Comparison of ENCODE assay signal across 18 cellular contexts in the genomic region with DNA sequence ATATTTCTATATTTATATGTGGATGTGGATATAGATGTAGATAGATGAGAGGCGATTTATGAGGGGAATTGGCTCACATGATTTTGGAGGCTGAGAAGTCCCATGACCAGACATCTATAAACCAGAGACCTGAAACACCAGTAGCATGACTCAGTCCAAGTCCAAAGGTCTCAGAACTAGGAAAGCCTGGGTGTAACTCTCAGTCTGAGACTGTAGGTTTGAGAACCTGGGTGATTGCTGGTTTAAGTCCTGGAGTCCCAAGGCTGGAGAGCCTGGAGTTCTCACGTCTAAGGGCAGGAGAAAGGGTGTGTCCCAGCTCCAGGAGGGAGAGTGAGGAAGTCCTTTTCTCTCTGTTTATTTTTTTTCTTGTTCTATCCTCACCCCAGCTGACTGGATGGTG. TPM values are rescaled to one million over a fixed set of nuclear protein-coding genes. Genes with fewer than 3 reads are reported as not detected.
DNase-seq lines count a peak whose midpoint lies in the region; TF ChIP-seq lines count a peak whose summit lies in the region.
"Had no signal": no experiment of that assay in that cellular context is flagged by ENCODE, and none has a peak within 500 bp of the region (broad histone marks: within the 10 kb centered on the region; RNA-seq: fewer than 3 reads in every experiment).

No MANE protein-coding gene starts in this region.

- DNase-seq in A172 (ENCODE audit: low spot score) (peak; percentile 47), HT-29 (ENCODE audit: low spot score) (peak; percentile 80), choroid plexus epithelial cell (ENCODE audit: low read depth) (peak; percentile 54), kidney tubule cell (ENCODE audit: low spot score) (peak; percentile 62), globus pallidus (ENCODE audit: low spot score) (no peak), right atrium auricular region (ENCODE audit: low spot score) (no peak), NCI-H2196 (lab: John Stamatoyannopoulos, UW; ENCODE audit: unreplicated experiment) (no peak)
- no peak for DNase-seq in activated effector memory CD4-positive, alpha-beta T cell treated with Interleukin-2 at 50 U/mL for 16 hours
- DNase-seq: amniotic stem cell, caudate nucleus, hippocampal formation, NCI-H187 treated with DMSO at 0.1 percent for 48 hours, NCI-H345, psoas muscle, spleen, substantia nigra had no signal

- H3K4me1 ChIP-seq in right atrium auricular region, result no peaks in the 10 kb centered on the region
- H3K4me1 ChIP-seq: psoas muscle, spleen had no signal

- H3K4me3 ChIP-seq in choroid plexus epithelial cell (ENCODE audit: low read depth, low read length) (no peak overlapping the region), right atrium auricular region (no peak overlapping the region)
- H3K4me3 ChIP-seq: K562, psoas muscle, spleen had no signal

- H3K36me3 ChIP-seq in right atrium auricular region, result no peaks in the 10 kb centered on the region
- H3K36me3 ChIP-seq: spleen had no signal

- no peak overlapping the region for H3K27ac ChIP-seq in right atrium auricular region
- H3K27ac ChIP-seq: HL-60, psoas muscle, spleen had no signal

- no peaks in the 10 kb centered on the region for H3K9me3 ChIP-seq in right atrium auricular region
- H3K9me3 ChIP-seq: psoas muscle, spleen had no signal

- H3K27me3 ChIP-seq in right atrium auricular region, result no peaks in the 10 kb centered on the region
- H3K27me3 ChIP-seq: spleen had no signal

- TF ChIP-seq CTCF in choroid plexus epithelial cell (conservative IDR thresholded peaks at IDR 0.05; ENCODE audit: low read depth, low read length) (no peak), right atrium auricular region (IDR thresholded peaks at IDR 0.05) (no peak)

RNA-seq across cellular contexts. Expression of a gene that starts 45.3 kb away (rescaled TPM):
- 28.7 and 41.0 TPM in 2 replicates for total RNA-seq in A172 (2014; rRNA removed; shearing (Covaris generic))
- 33.4 and 40.3 TPM in 2 replicates for total RNA-seq in HT-29 (2014; rRNA removed; shearing (Covaris generic))
- total RNA-seq in right atrium auricular region, result 100 to 1,000 TPM; 188 to 208 TPM

Comparison
In these comparisons a context has a peak if more than half of its experiments do, and no peak if none do; other contexts are left out.
1. DNase-seq: peak in A172 (single experiment), HT-29 (single experiment), choroid plexus epithelial cell (single experiment) and kidney tubule cell (single experiment); none in globus pallidus (single experiment), right atrium auricular region (single experiment), NCI-H2196 (single experiment) and activated effector memory CD4-positive, alpha-beta T cell treated with Interleukin-2 at 50 U/mL for 16 hours (single experiment).